9 cellular contexts compared by ENCODE assay signal in the genomic region with DNA sequence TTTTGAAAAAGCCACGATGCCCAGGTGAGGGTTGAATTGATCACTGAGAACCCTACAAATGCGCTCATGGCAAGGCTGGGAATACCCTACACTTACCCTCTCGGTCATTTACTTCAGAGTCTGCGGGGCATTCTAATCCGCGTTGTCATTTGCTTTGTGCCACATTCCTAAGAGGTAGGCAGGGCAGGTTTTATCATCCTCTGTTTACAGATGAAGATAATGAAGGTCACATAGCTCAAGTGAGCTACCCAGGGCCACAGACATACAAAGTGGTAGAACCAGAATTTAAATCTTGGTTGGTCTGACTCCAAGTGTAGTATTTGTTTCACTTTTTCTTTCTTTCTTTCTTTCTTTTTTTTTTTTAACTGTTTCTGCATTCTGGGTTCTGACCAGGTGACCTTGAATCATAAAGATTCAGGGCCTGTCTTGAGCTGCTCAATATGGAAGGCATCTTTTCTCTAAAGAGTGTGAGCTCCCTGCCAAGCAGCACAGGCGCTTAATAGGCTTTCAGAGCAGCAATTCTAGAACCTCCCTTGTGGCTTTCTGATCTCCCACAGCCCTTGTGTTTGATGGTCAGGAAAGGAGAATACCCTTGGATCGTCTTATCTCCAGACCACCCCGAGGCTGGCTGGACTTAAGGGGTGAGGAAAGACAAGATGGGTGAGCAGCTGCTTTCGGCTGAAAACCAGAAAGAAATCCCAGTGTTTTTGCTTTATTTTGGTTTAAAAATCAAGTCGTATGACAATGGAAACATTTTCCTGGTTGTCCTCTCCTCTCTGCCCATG. TPM values are rescaled to one million over a fixed set of nuclear protein-coding genes. Genes with fewer than 3 reads are reported as not detected.
DNase-seq lines count a peak whose midpoint lies in the region; ATAC-seq and TF ChIP-seq lines count a peak whose summit lies in the region.
"Had no signal": no experiment of that assay in that cellular context is flagged by ENCODE, and none has a peak within 500 bp of the region (broad histone marks: within the 10 kb centered on the region; RNA-seq: fewer than 3 reads in every experiment).

No MANE protein-coding gene starts in this region.

- peak overlapping the region; percentile 62 for H3K9ac ChIP-seq in SU-DHL-6 (ENCODE audit: low read length)

- peak overlapping the region; percentile 91 for H3K4me3 ChIP-seq in CD8-positive, alpha-beta memory T cell (ENCODE audit: low read length)
- H3K4me3 ChIP-seq in SU-DHL-6 (ENCODE audit: insufficient read depth, low read length, poor library complexity, severe bottlenecking) = peak overlapping the region; percentile 62
- H3K4me3 ChIP-seq in ovary = no peak overlapping the region

- no peak for TF ChIP-seq POLR2A in ovary (IDR thresholded peaks at IDR 0.05)

- H3K27ac Mint-ChIP-seq in CD8-positive, alpha-beta memory T cell = peak overlapping the region; percentile 93 to 99 (median 97)
- H3K27ac Mint-ChIP-seq in mesothelial cell of epicardium = peak overlapping the region; percentile 89

- intact Hi-C loops in ovary (cut with DNase I) = no loop called here

- peaks cover 18% of the 10 kb centered on the region for H3K79me2 ChIP-seq in SU-DHL-6 (ENCODE audit: insufficient read depth, low read length)

- peaks cover 55% of the 10 kb centered on the region for H3K4me1 ChIP-seq in CD8-positive, alpha-beta memory T cell (ENCODE audit: insufficient read depth, low read length)
- H3K4me1 ChIP-seq in ovary (ENCODE audit: insufficient read depth) = no peaks in the 10 kb centered on the region

- ATAC-seq in GM21515 (IDR thresholded peaks at IDR 0.05; ENCODE audit: unreplicated experiment) (peak; percentile 22), HG03469 (IDR thresholded peaks at IDR 0.05; ENCODE audit: unreplicated experiment) (no peak)

- H3K27me3 Mint-ChIP-seq in CD8-positive, alpha-beta memory T cell = no peaks in the 10 kb centered on the region
- no peaks in the 10 kb centered on the region for H3K27me3 Mint-ChIP-seq in mesothelial cell of epicardium (ENCODE audit: low read depth)

- CTCF ChIA-PET in CD8-positive, alpha-beta memory T cell (lab: Charles Lee) = interaction anchor here (0.9 to 2.1 kb wide), 5 partner anchors 9 to 40 kb away, joined by 4 to 8 read pairs (median 5); no protein-coding TSS in a partner anchor

- peak overlapping the region; percentile 38 for H2AFZ ChIP-seq in SU-DHL-6 (ENCODE audit: low read depth, low read length, severe bottlenecking)

- TF ChIP-seq CTCF in SU-DHL-6 (IDR thresholded peaks at IDR 0.05; ENCODE audit: insufficient read depth, low read length, poor library complexity, severe bottlenecking) = no peak
- no peak for TF ChIP-seq CTCF in mesothelial cell of epicardium (IDR thresholded peaks at IDR 0.05; ENCODE audit: unreplicated experiment)
- TF ChIP-seq CTCF in ovary (IDR thresholded peaks at IDR 0.05) = no peak

- H3K27me3 ChIP-seq in CD8-positive, alpha-beta memory T cell (ENCODE audit: insufficient read depth, low read length, poor library complexity, severe bottlenecking) = no peaks in the 10 kb centered on the region
- H3K27me3 ChIP-seq in SU-DHL-6 (ENCODE audit: low read length) (no peaks in the 10 kb centered on the region), ovary (no peaks in the 10 kb centered on the region)

- peak overlapping the region; percentile 96 to 100 (median 99) for H3K4me3 Mint-ChIP-seq in CD8-positive, alpha-beta memory T cell
- peak overlapping the region; percentile 52 for H3K4me3 Mint-ChIP-seq in mesothelial cell of epicardium

- H3K36me3 ChIP-seq in CD8-positive, alpha-beta memory T cell (ENCODE audit: insufficient read depth, low read length) = no peaks in the 10 kb centered on the region
- H3K36me3 ChIP-seq in SU-DHL-6 (ENCODE audit: low read length) (no peaks in the 10 kb centered on the region), ovary (no peaks in the 10 kb centered on the region)

- no peaks in the 10 kb centered on the region for H3K9me2 ChIP-seq in SU-DHL-6 (replicated peaks; ENCODE audit: insufficient read depth, low read length)

- no peaks in the 10 kb centered on the region for H4K20me1 ChIP-seq in SU-DHL-6 (ENCODE audit: low read depth, low read length)

- H3K27ac ChIP-seq in CD8-positive, alpha-beta memory T cell (ENCODE audit: low read depth, low read length) = peak overlapping the region; percentile 66
- H3K27ac ChIP-seq in SU-DHL-6 (ENCODE audit: low read depth, low read length) (peak overlapping the region; percentile 29), ovary (no peak overlapping the region)

- no peak for DNase-seq in CD8-positive, alpha-beta memory T cell
- no peak for DNase-seq in mesothelial cell of epicardium (ENCODE audit: low spot score in 2 of 2, unreplicated experiment in 2 of 2)
- DNase-seq in dedifferentiated amniotic fluid mesenchymal stem cell (ENCODE audit: extremely low spot score) = no peak
- no peak for DNase-seq in NCI-H345 (lab: John Stamatoyannopoulos, UW)
- DNase-seq in ovary = no peak
- DNase-seq: dermis blood vessel endothelial cell had no signal

- no peak for TF ChIP-seq EP300 in ovary (IDR thresholded peaks at IDR 0.05)

- peaks cover 4 to 26% (median 9%) of the 10 kb centered on the region in 3 donors for H3K36me3 Mint-ChIP-seq in CD8-positive, alpha-beta memory T cell
- H3K36me3 Mint-ChIP-seq in mesothelial cell of epicardium = no peaks in the 10 kb centered on the region

- WGBS in ovary, 3 donors = 53 to 57% (median 55%) methylated on average over 11 of the region's 11 CpGs

- H3K4me1 Mint-ChIP-seq in CD8-positive, alpha-beta memory T cell = peaks cover 61 to 81% (median 77%) of the 10 kb centered on the region in 3 donors
- H3K4me1 Mint-ChIP-seq in mesothelial cell of epicardium = peaks cover 22% of the 10 kb centered on the region

- POLR2A ChIA-PET in CD8-positive, alpha-beta memory T cell (lab: Charles Lee) = interaction anchor here (0.9 to 3.2 kb wide), 5 partner anchors 8 to 45 kb away, joined by 3 to 13 read pairs (median 6); no protein-coding TSS in a partner anchor

- no peaks in the 10 kb centered on the region for H3K9me3 ChIP-seq in CD8-positive, alpha-beta memory T cell (ENCODE audit: low read length)
- no peaks in the 10 kb centered on the region for H3K9me3 ChIP-seq in SU-DHL-6 (ENCODE audit: insufficient read depth, low read length)
- no peaks in the 10 kb centered on the region for H3K9me3 ChIP-seq in ovary

- 0 out of 2 replicates have a peak, but pooled peaks cover 10% of the 10 kb centered on the region for H3F3A ChIP-seq in SU-DHL-6 (ENCODE audit: insufficient read depth)

- peak overlapping the region; percentile 80 for H3K4me2 ChIP-seq in SU-DHL-6 (ENCODE audit: low read depth, low read length, poor library complexity, severe bottlenecking)

- H3K9me3 Mint-ChIP-seq in CD8-positive, alpha-beta memory T cell = no peaks in the 10 kb centered on the region
- no peaks in the 10 kb centered on the region for H3K9me3 Mint-ChIP-seq in mesothelial cell of epicardium

RNA-seq across cellular contexts. Expression of a gene that starts 0.7 kb away (rescaled TPM):
- total RNA-seq in CD8-positive, alpha-beta memory T cell = 100 to 1,000 TPM; 165 to 172 TPM
- 60.4 TPM for polyA plus RNA-seq in CD8-positive, alpha-beta memory T cell
- total RNA-seq in mesothelial cell of epicardium = 1.4 to 1.8 TPM (median 1.6 TPM) in 3 replicates
- total RNA-seq in ovary = 1 to 10 TPM in 3 of 7 donors, under 1 TPM in 4; 0.45 to 1.7 (median 0.69) TPM
- polyA plus RNA-seq in ovary = 1 to 10 TPM in 1 of 2 donors, under 1 TPM in 1; 0.67 to 1.5 TPM

RNA-seq across cellular contexts. Expression of a gene that starts 56.8 kb away (rescaled TPM):
- 1 to 10 TPM; 2.6 TPM for total RNA-seq in CD8-positive, alpha-beta memory T cell
- polyA plus RNA-seq in CD8-positive, alpha-beta memory T cell = 0.60 TPM
- 1.8 to 3.0 TPM (median 2.1 TPM) in 3 replicates for total RNA-seq in mesothelial cell of epicardium
- 10 to 100 TPM in 1 of 7 donors, 1 to 10 TPM in 6; 1.5 to 18.4 (median 4.4) TPM for total RNA-seq in ovary
- 1 to 10 TPM; 2.1 to 7.2 TPM for polyA plus RNA-seq in ovary

Comparison
In these comparisons a context has a peak if more than half of its experiments do, and no peak if none do; other contexts are left out.
1. H3K27ac ChIP-seq: peak in CD8-positive, alpha-beta memory T cell (single experiment) and SU-DHL-6 (single experiment); none in ovary (0 of 2).
2. RNA of a gene that starts 0.7 kb away (total RNA-seq): 165 to 172 TPM in CD8-positive, alpha-beta memory T cell; 1.4 to 1.8 TPM in mesothelial cell of epicardium and 0.45 to 1.7 TPM in ovary; every median in the first group is over 10 times any median in the second.